Comparison of ENCODE assay signal across 14 cellular contexts in the genomic region with DNA sequence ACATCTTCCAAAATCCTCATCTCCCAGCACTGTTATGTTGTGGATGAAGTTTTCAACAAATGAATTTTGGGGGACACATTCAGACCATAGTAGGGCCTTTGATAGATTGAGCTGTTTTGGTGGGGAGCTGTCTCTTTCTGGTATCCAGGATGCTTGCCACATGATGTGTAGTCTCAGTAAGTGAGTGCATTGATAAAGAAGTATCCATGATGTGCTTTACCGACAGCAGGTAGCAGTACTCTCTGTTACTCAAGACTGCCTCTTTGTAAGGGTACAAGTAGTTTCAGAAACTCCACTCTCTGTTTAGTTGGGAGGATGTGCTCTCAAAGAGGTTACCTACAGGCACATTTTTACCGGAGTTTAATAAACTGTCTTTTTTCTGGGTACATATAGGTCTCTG.
"Had no signal": no experiment of that assay in that cellular context is flagged by ENCODE, and none has a peak within 500 bp of the region (broad histone marks: within the 10 kb centered on the region; RNA-seq: fewer than 3 reads in every experiment).

No MANE protein-coding gene starts in this region.

- H3K9me3 ChIP-seq: gastroesophageal sphincter, sigmoid colon had no signal

- H3K27ac Mint-ChIP-seq: activated B cell treated with CpG ODN at 0.5 μM for 24 hours; activated CD4-positive, alpha-beta T cell treated with anti-CD3 and anti-CD28 coated beads, Interleukin-2, amount 10 ng/mL, durations not matched to agents 7 days and 5 days; stimulated activated memory B cell treated with anti-CD40 and anti-IgM and Interleukin-4, amounts not matched to agents 10 μg/mL and 1 μg/mL and 100 μg/mL, for 72 hours had no signal

- DNase-seq: activated B cell treated with CpG ODN at 0.5 μM for 24 hours; activated CD4-positive, alpha-beta T cell treated with anti-CD3 and anti-CD28 coated beads, Interleukin-2, amount 10 ng/mL, durations not matched to agents 7 days and 5 days; activated gamma-delta T cell treated with Interleukin-2 at 50 U/mL for 16 hours; activated T-cell treated with anti-CD3 and anti-CD28 coated beads, Interleukin-2, amount 50 U/mL, for 1 hour; dorsolateral prefrontal cortex; islet precursor cell; midbrain; sigmoid colon; stimulated activated CD4-positive, alpha-beta T cell treated with anti-CD3 and anti-CD28 coated beads, Interleukin-1b, Interleukin-23, amount 100 ng/mL, for 48 hours; T-helper 2 cell had no signal

- H3K27ac ChIP-seq: dorsolateral prefrontal cortex, gastroesophageal sphincter, parathyroid adenoma, sigmoid colon had no signal

- H3K4me3 ChIP-seq: cardiac muscle cell, dorsolateral prefrontal cortex, gastroesophageal sphincter, sigmoid colon had no signal

- H3K4me3 Mint-ChIP-seq: activated B cell treated with CpG ODN at 0.5 μM for 24 hours; activated CD4-positive, alpha-beta T cell treated with anti-CD3 and anti-CD28 coated beads, Interleukin-2, amount 10 ng/mL, durations not matched to agents 7 days and 5 days; stimulated activated memory B cell treated with anti-CD40 and anti-IgM and Interleukin-4, amounts not matched to agents 10 μg/mL and 1 μg/mL and 100 μg/mL, for 72 hours had no signal

- H3K9me3 Mint-ChIP-seq: activated B cell treated with CpG ODN at 0.5 μM for 24 hours; activated CD4-positive, alpha-beta T cell treated with anti-CD3 and anti-CD28 coated beads, Interleukin-2, amount 10 ng/mL, durations not matched to agents 7 days and 5 days; stimulated activated memory B cell treated with anti-CD40 and anti-IgM and Interleukin-4, amounts not matched to agents 10 μg/mL and 1 μg/mL and 100 μg/mL, for 72 hours had no signal

- H3K36me3 Mint-ChIP-seq: stimulated activated memory B cell treated with anti-CD40 and anti-IgM and Interleukin-4, amounts not matched to agents 10 μg/mL and 1 μg/mL and 100 μg/mL, for 72 hours had no signal

- H3K27me3 Mint-ChIP-seq: activated B cell treated with CpG ODN at 0.5 μM for 24 hours; activated CD4-positive, alpha-beta T cell treated with anti-CD3 and anti-CD28 coated beads, Interleukin-2, amount 10 ng/mL, durations not matched to agents 7 days and 5 days; stimulated activated memory B cell treated with anti-CD40 and anti-IgM and Interleukin-4, amounts not matched to agents 10 μg/mL and 1 μg/mL and 100 μg/mL, for 72 hours had no signal

- H2AFZ ChIP-seq: parathyroid adenoma had no signal

- H3K4me1 ChIP-seq: parathyroid adenoma had no signal

- ATAC-seq: gastroesophageal sphincter; stimulated activated memory B cell treated with anti-CD40 and anti-IgM and Interleukin-4, amounts not matched to agents 10 μg/mL and 1 μg/mL and 100 μg/mL, for 72 hours had no signal

- H3K36me3 ChIP-seq: cardiac muscle cell, gastroesophageal sphincter, sigmoid colon had no signal

- H3K9ac ChIP-seq: parathyroid adenoma had no signal

- H3K27me3 ChIP-seq: cardiac muscle cell, dorsolateral prefrontal cortex, gastroesophageal sphincter, sigmoid colon had no signal
